ENCODE assay signal across 21 cellular contexts in the genomic region with DNA sequence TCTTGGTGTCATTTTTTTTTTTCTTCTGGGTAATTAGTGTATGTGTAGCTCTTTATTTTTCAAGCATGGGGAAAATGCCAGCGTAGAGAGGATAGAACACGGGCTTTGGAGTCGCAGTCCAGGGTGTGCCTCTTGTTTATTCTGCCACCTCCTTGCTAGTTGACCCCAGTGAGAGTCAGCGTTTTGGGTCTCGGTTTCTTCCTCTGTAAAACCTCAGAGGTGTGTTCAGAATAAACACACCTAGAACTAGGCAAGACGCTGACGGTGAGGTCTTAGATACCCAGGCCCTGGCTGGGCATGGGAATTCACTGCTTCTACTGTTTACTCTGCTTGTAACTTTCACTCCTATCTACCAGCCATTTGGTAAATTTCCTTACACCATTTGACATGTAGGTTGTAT. TPM values are rescaled to one million over a fixed set of nuclear protein-coding genes. Genes with fewer than 3 reads are reported as not detected.
DNase-seq lines count a peak whose midpoint lies in the region; FAIRE-seq and TF ChIP-seq lines count a peak whose summit lies in the region.
"Had no signal": no experiment of that assay in that cellular context is flagged by ENCODE, and none has a peak within 500 bp of the region (broad histone marks: within the 10 kb centered on the region; RNA-seq: fewer than 3 reads in every experiment).

No MANE protein-coding gene starts in this region.

- no peak overlapping the region for H3K27ac Mint-ChIP-seq in CD8-positive, alpha-beta memory T cell
- H3K27ac Mint-ChIP-seq: activated CD4-positive, alpha-beta T cell treated with anti-CD3 and anti-CD28 coated beads, Interleukin-2, amount 10 ng/mL, durations not matched to agents 24 days and 14 days; activated CD8-positive, alpha-beta memory T cell treated with anti-CD3 and anti-CD28 coated beads, Interleukin-2, amount 10 ng/mL, durations not matched to agents 7 days and 5 days; natural killer cell; stimulated activated naive CD8-positive, alpha-beta T cell treated with anti-CD3 and anti-CD28 coated beads, Interleukin-15, amount 100 ng/mL, for 72 hours had no signal

- H3K4me3 ChIP-seq in ascending aorta (no peak overlapping the region), kidney (ENCODE audit: low read length in 2 of 2) (no peak overlapping the region), rectal smooth muscle tissue (ENCODE audit: low read length) (no peak overlapping the region)
- H3K4me3 ChIP-seq in CD8-positive, alpha-beta memory T cell (ENCODE audit: low read length): no peak overlapping the region
- H3K4me3 ChIP-seq: lung, prostate gland, spleen had no signal

- H3K9me3 Mint-ChIP-seq in CD8-positive, alpha-beta memory T cell: no peaks in the 10 kb centered on the region
- H3K9me3 Mint-ChIP-seq: activated CD4-positive, alpha-beta T cell treated with anti-CD3 and anti-CD28 coated beads, Interleukin-2, amount 10 ng/mL, durations not matched to agents 24 days and 14 days; natural killer cell; stimulated activated naive CD8-positive, alpha-beta T cell treated with anti-CD3 and anti-CD28 coated beads, Interleukin-15, amount 100 ng/mL, for 72 hours had no signal

- intact Hi-C loops in ascending aorta (cut with DNase I): no loop called here
- intact Hi-C loops in kidney (cut with DNase I): no loop called here

- POLR2A ChIA-PET in CD8-positive, alpha-beta memory T cell (lab: Charles Lee): no interaction called here

- H3K9me3 ChIP-seq in ascending aorta: no peaks in the 10 kb centered on the region
- H3K9me3 ChIP-seq in kidney (ENCODE audit: control insufficient read depth in 1 of 2, low read length in 2 of 2): no peaks in the 10 kb centered on the region
- H3K9me3 ChIP-seq in CD8-positive, alpha-beta memory T cell (ENCODE audit: low read length): no peaks in the 10 kb centered on the region
- H3K9me3 ChIP-seq: Caco-2, prostate gland, spleen had no signal

- in situ Hi-C loops in ACHN (cut with HindIII; ENCODE audit: low pct_ligation_motif_present, low pct_unique_long_range_greater_than_20kb, low sequenced_read_pairs): no loop called here

- FAIRE-seq in kidney (lab: Jason Lieb, UNC): no peak
- no peak for FAIRE-seq in GM12892 (lab: Jason Lieb, UNC)
- FAIRE-seq: endometrium had no signal

- no peak overlapping the region for H3K4me3 Mint-ChIP-seq in CD8-positive, alpha-beta memory T cell
- H3K4me3 Mint-ChIP-seq: activated CD4-positive, alpha-beta T cell treated with anti-CD3 and anti-CD28 coated beads, Interleukin-2, amount 10 ng/mL, durations not matched to agents 24 days and 14 days; activated CD8-positive, alpha-beta memory T cell treated with anti-CD3 and anti-CD28 coated beads, Interleukin-2, amount 10 ng/mL, durations not matched to agents 7 days and 5 days; natural killer cell; stimulated activated naive CD8-positive, alpha-beta T cell treated with anti-CD3 and anti-CD28 coated beads, Interleukin-15, amount 100 ng/mL, for 72 hours had no signal

- H3K36me3 Mint-ChIP-seq in CD8-positive, alpha-beta memory T cell: no peaks in the 10 kb centered on the region
- H3K36me3 Mint-ChIP-seq: activated CD8-positive, alpha-beta memory T cell treated with anti-CD3 and anti-CD28 coated beads, Interleukin-2, amount 10 ng/mL, durations not matched to agents 7 days and 5 days; natural killer cell had no signal

- DNase-seq in HT-29 (ENCODE audit: low spot score) (peak; percentile 33), ascending aorta (ENCODE audit: low spot score in 2 of 2) (peak in 1 of 2 donors; percentile 50), kidney (no peak), ACHN (no peak), NCI-H1417 treated with DMSO at 0.1 percent for 48 hours (lab: John Stamatoyannopoulos, UW) (no peak), GM12892 (ENCODE audit: insufficient read length) (no peak)
- DNase-seq in CD8-positive, alpha-beta memory T cell: no peak
- DNase-seq: activated CD4-positive, alpha-beta T cell treated with anti-CD3 and anti-CD28 coated beads, Interleukin-2, amount 10 ng/mL, durations not matched to agents 24 days and 14 days; activated CD8-positive, alpha-beta memory T cell treated with anti-CD3 and anti-CD28 coated beads, Interleukin-2, amount 10 ng/mL, durations not matched to agents 7 days and 5 days; Caco-2; HCEC 1CT; natural killer cell; NCI-H526; SIG-M5; spleen; stimulated activated CD4-positive, alpha-beta T cell treated with anti-CD3 and anti-CD28 coated beads, Interleukin-4, amount 100 ng/mL, for 24 hours; stimulated activated naive CD8-positive, alpha-beta T cell treated with anti-CD3 and anti-CD28 coated beads, Interleukin-15, amount 100 ng/mL, for 72 hours had no signal

- no peak for TF ChIP-seq CTCF in ascending aorta (IDR thresholded peaks at IDR 0.05)
- TF ChIP-seq CTCF in kidney (IDR thresholded peaks at IDR 0.05; ENCODE audit: borderline replicate concordance, extremely low read depth, insufficient read depth): no peak

- H3K9ac ChIP-seq in kidney (ENCODE audit: low read length in 2 of 2) (no peak overlapping the region), rectal smooth muscle tissue (ENCODE audit: low read length) (no peak overlapping the region)

- CTCF ChIA-PET in CD8-positive, alpha-beta memory T cell (lab: Charles Lee): interaction anchor here (1.5 kb wide), 1 partner anchor 15 kb away, joined by 3 read pairs; no protein-coding TSS in a partner anchor

- H3K4me1 Mint-ChIP-seq in CD8-positive, alpha-beta memory T cell: no peaks in the 10 kb centered on the region
- H3K4me1 Mint-ChIP-seq: activated CD4-positive, alpha-beta T cell treated with anti-CD3 and anti-CD28 coated beads, Interleukin-2, amount 10 ng/mL, durations not matched to agents 24 days and 14 days; stimulated activated naive CD8-positive, alpha-beta T cell treated with anti-CD3 and anti-CD28 coated beads, Interleukin-15, amount 100 ng/mL, for 72 hours had no signal

- peaks cover 13 to 49% of the 10 kb centered on the region in 2 donors for H3K4me1 ChIP-seq in ascending aorta
- H3K4me1 ChIP-seq in kidney (ENCODE audit: control insufficient read depth in 1 of 2, insufficient read depth in 1 of 2, low read depth in 1 of 2, low read length in 2 of 2): peaks cover 40 to 50% of the 10 kb centered on the region in 2 donors
- H3K4me1 ChIP-seq in rectal smooth muscle tissue (ENCODE audit: control insufficient read depth, insufficient read depth, low read length): peaks cover 18% of the 10 kb centered on the region
- H3K4me1 ChIP-seq in CD8-positive, alpha-beta memory T cell (ENCODE audit: insufficient read depth, low read length): no peaks in the 10 kb centered on the region
- H3K4me1 ChIP-seq: prostate gland had no signal

- H3K27ac ChIP-seq in ascending aorta: peak overlapping the region; percentile 62 to 73
- peak overlapping the region; percentile 44 to 58 for H3K27ac ChIP-seq in kidney (ENCODE audit: low read depth in 2 of 2, low read length in 2 of 2)
- H3K27ac ChIP-seq in rectal smooth muscle tissue (ENCODE audit: low read depth, low read length): peak overlapping the region; percentile 14
- H3K27ac ChIP-seq in CD8-positive, alpha-beta memory T cell (ENCODE audit: low read depth, low read length): no peak overlapping the region
- H3K27ac ChIP-seq: prostate gland, spleen had no signal

- H3K27me3 ChIP-seq in ascending aorta (no peaks in the 10 kb centered on the region), rectal smooth muscle tissue (ENCODE audit: control insufficient read depth, insufficient read depth, low read length) (no peaks in the 10 kb centered on the region)
- H3K27me3 ChIP-seq in CD8-positive, alpha-beta memory T cell (ENCODE audit: insufficient read depth, low read length, poor library complexity, severe bottlenecking): peaks cover 3% of the 10 kb centered on the region

- no peaks in the 10 kb centered on the region for H3K36me3 ChIP-seq in ascending aorta
- no peaks in the 10 kb centered on the region for H3K36me3 ChIP-seq in kidney (ENCODE audit: control insufficient read depth in 1 of 2, insufficient read depth in 2 of 2, low read length in 2 of 2)
- no peaks in the 10 kb centered on the region for H3K36me3 ChIP-seq in rectal smooth muscle tissue (ENCODE audit: control insufficient read depth, insufficient read depth, low read length)
- H3K36me3 ChIP-seq in CD8-positive, alpha-beta memory T cell (ENCODE audit: insufficient read depth, low read length): no peaks in the 10 kb centered on the region
- H3K36me3 ChIP-seq: prostate gland, spleen had no signal

- TF ChIP-seq POLR2A in GM12892 (IDR thresholded peaks at IDR 0.05; ENCODE audit: low read depth, low read length): no peak

- H3K27me3 Mint-ChIP-seq in CD8-positive, alpha-beta memory T cell: peaks cover 2 to 24% of the 10 kb centered on the region in 2 donors
- H3K27me3 Mint-ChIP-seq: activated CD4-positive, alpha-beta T cell treated with anti-CD3 and anti-CD28 coated beads, Interleukin-2, amount 10 ng/mL, durations not matched to agents 24 days and 14 days had no signal

RNA-seq across cellular contexts. Expression of a gene that starts 41.8 kb away (rescaled TPM):
- 27.0 and 34.8 TPM in 2 replicates for total RNA-seq in HT-29 (2014; rRNA removed; shearing (Covaris generic))
- total RNA-seq in ascending aorta: 56.9 TPM
- 54.8 TPM for total RNA-seq in kidney
- polyA plus RNA-seq in kidney (ENCODE audit: insufficient read depth, low read depth, low replicate concordance): 26.2 TPM
- polyA plus RNA-seq in GM12892 (2012; ENCODE audit: missing spikeins): not detected
- under 1 TPM; 0.15 to 0.38 TPM for total RNA-seq in CD8-positive, alpha-beta memory T cell
- not detected for polyA plus RNA-seq in CD8-positive, alpha-beta memory T cell

Comparison
In these comparisons a context has a peak if more than half of its experiments do, and no peak if none do; other contexts are left out.
1. RNA of a gene that starts 41.8 kb away (total RNA-seq): 56.9 TPM in ascending aorta (single experiment), 54.8 TPM in kidney (single experiment) and 27.0 to 34.8 TPM in HT-29; 0.15 to 0.38 TPM in CD8-positive, alpha-beta memory T cell; every median in the first group is over 10 times any median in the second.